Comparison of ENCODE assay signal across 6 cellular contexts in genomic region chr7:143772738-143773468, GRCh38. TPM values are rescaled to one million over a fixed set of nuclear protein-coding genes. Genes with fewer than 3 reads are reported as not detected.
"Had no signal": no experiment of that assay in that cellular context is flagged by ENCODE, and none has a peak within 500 bp of the region (broad histone marks: within the 10 kb centered on the region; RNA-seq: fewer than 3 reads in every experiment).

No MANE protein-coding gene starts in this region.

RNA-seq across cellular contexts. Expression of gene CTAGE6, which starts 15.4 kb away (rescaled TPM):
- total RNA-seq: neural crest cell, psoas muscle, smooth muscle cell had no signal
- polyA plus RNA-seq: hepatocyte, mammary epithelial cell, psoas muscle, smooth muscle cell, stomach had no signal
